Comparison of ENCODE assay signal across 36 cellular contexts in the genomic region with DNA sequence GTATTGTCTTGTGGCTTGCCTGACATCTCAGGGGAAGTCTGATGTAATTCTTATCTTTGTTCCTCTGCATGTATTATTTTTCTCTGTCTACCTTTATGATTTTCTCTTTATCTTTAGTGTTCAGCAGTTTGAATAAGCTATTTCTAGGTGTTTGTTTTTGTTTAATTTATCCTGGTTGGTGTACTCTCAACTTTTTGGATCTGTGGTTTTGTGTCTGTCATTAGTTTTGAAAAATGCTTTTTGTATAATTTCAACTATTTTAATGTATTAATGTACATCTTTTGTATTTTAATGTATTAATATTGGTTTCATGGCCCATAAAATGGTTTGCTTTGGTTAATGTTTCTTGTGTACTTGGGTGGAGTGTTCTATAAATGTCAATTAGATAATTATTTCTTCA. TPM values are rescaled to one million over a fixed set of nuclear protein-coding genes. Genes with fewer than 3 reads are reported as not detected.
"Had no signal": no experiment of that assay in that cellular context is flagged by ENCODE, and none has a peak within 500 bp of the region (broad histone marks: within the 10 kb centered on the region; RNA-seq: fewer than 3 reads in every experiment).

No MANE protein-coding gene starts in this region.

- H3K36me3 ChIP-seq: ascending aorta, cardiac muscle cell had no signal

- H3K27me3 ChIP-seq: ascending aorta, cardiac muscle cell had no signal

- H3K4me1 Mint-ChIP-seq: activated B cell treated with CpG ODN at 0.5 μM for 24 hours; activated CD4-positive, alpha-beta T cell treated with anti-CD3 and anti-CD28 coated beads, Interleukin-2, amount 10 ng/mL, durations not matched to agents 7 days and 5 days; activated naive CD8-positive, alpha-beta T cell treated with anti-CD3 and anti-CD28 coated beads for 36 hours; activated T-helper 17 cell treated with anti-CD3 and anti-CD28 coated beads, Interleukin-2, amount 50 U/mL, for 72 hours; brain; central memory CD8-positive, alpha-beta T cell had no signal

- DNase-seq: activated B cell treated with CpG ODN at 0.5 μM for 24 hours; activated CD4-positive, alpha-beta memory T cell treated with anti-CD3 and anti-CD28 coated beads for 36 hours; activated CD4-positive, alpha-beta T cell treated with anti-CD3 and anti-CD28 coated beads for 48 hours; activated CD4-positive, alpha-beta T cell treated with anti-CD3 and anti-CD28 coated beads, Interleukin-2, amount 10 ng/mL, durations not matched to agents 7 days and 5 days; activated CD4-positive, CD25-positive, alpha-beta regulatory T cell treated with anti-CD3 and anti-CD28 coated beads, Interleukin-2, amount 50 U/mL, for 72 hours; activated CD8-positive, alpha-beta memory T cell treated with anti-CD3 and anti-CD28 coated beads, Interleukin-2, amount 50 U/mL, for 4 hours; activated CD8-positive, alpha-beta T cell treated with anti-CD3 and anti-CD28 coated beads for 36 hours; activated effector memory CD4-positive, alpha-beta T cell treated with anti-CD3 and anti-CD28 coated beads, Interleukin-2, amount 50 U/mL, for 16 hours; activated gamma-delta T cell treated with Interleukin-2 at 50 U/mL for 16 hours; activated naive CD4-positive, alpha-beta T cell; activated naive CD4-positive, alpha-beta T cell treated with anti-CD3 and anti-CD28 coated beads for 36 hours; activated naive CD4-positive, alpha-beta T cell treated with anti-CD3 and anti-CD28 coated beads, Interleukin-2, amount 50 U/mL, for 16 hours; activated naive CD8-positive, alpha-beta T cell treated with anti-CD3 and anti-CD28 coated beads for 36 hours; activated T-cell treated with anti-CD3 and anti-CD28 coated beads for 4 hours; activated T-cell treated with anti-CD3 and anti-CD28 coated beads, Interleukin-2, amount 50 U/mL, for 1 hour; activated T-cell treated with anti-CD3 and anti-CD28 coated beads, Interleukin-2, amount 50 U/mL, for 4 hours; activated T-cell treated with anti-CD3 and anti-CD28 coated beads, Interleukin-2, amount 50 U/mL, for 72 hours; amygdala; anterior cingulate cortex; caudate nucleus; cerebellar nuclear complex; T-helper 1 cell; T-helper 2 cell; T-helper 9 cell had no signal

- ATAC-seq: activated CD8-positive, alpha-beta T cell treated with anti-CD3 and anti-CD28 coated beads for 36 hours; activated naive CD4-positive, alpha-beta T cell treated with anti-CD3 and anti-CD28 coated beads, Interleukin-2, amount 50 U/mL, for 72 hours; activated T-cell treated with anti-CD3 and anti-CD28 coated beads, Interleukin-2, amount 50 U/mL, for 4 hours; activated T-cell treated with anti-CD3 and anti-CD28 coated beads, Interleukin-2, amount 50 U/mL, for 72 hours; activated T-helper 17 cell treated with anti-CD3 and anti-CD28 coated beads, Interleukin-2, amount 50 U/mL, for 72 hours had no signal

- FAIRE-seq: bronchial epithelial cell had no signal

- H3K4me3 Mint-ChIP-seq: activated B cell treated with CpG ODN at 0.5 μM for 24 hours; activated CD4-positive, alpha-beta memory T cell treated with anti-CD3 and anti-CD28 coated beads for 36 hours; activated CD4-positive, alpha-beta T cell treated with anti-CD3 and anti-CD28 coated beads, Interleukin-2, amount 10 ng/mL, durations not matched to agents 7 days and 5 days; activated CD8-positive, alpha-beta T cell treated with anti-CD3 and anti-CD28 coated beads for 36 hours; activated naive CD4-positive, alpha-beta T cell treated with anti-CD3 and anti-CD28 coated beads for 36 hours; activated naive CD8-positive, alpha-beta T cell treated with anti-CD3 and anti-CD28 coated beads for 36 hours; activated T-cell treated with anti-CD3 and anti-CD28 coated beads, Interleukin-2, amount 50 U/mL, for 4 hours; activated T-cell treated with anti-CD3 and anti-CD28 coated beads, Interleukin-2, amount 50 U/mL, for 72 hours; activated T-helper 1 cell treated with anti-CD3 and anti-CD28 coated beads, Interleukin-12 subunit alpha, Interleukin-12 subunit beta, Interleukin-2, Interleukin-4 antibody, amounts not matched to agents 30 ng/mL and 10 ng/mL and 1 ng/mL, durations not matched to agents 14 hours and 24 hours and 36 hours; activated T-helper 17 cell treated with anti-CD3 and anti-CD28 coated beads, Interleukin-2, amount 50 U/mL, for 72 hours; brain; central memory CD8-positive, alpha-beta T cell; T-helper 1 cell treated with Interleukin-12 subunit alpha and Interleukin-12 subunit beta and Interleukin-4 antibody, amounts not matched to agents 30 μg/mL and 1 μg/mL, for 36 hours; T-helper 2 cell treated with Interferon-gamma antibody and Interleukin-4, amounts not matched to agents 5 μg/mL and 100 μg/mL, for 36 hours had no signal

- H3K27ac ChIP-seq: ascending aorta, cardiac muscle cell, VCaP had no signal

- H3K4me3 ChIP-seq: ascending aorta, cardiac muscle cell had no signal

- H3K27ac Mint-ChIP-seq: activated B cell treated with CpG ODN at 0.5 μM for 24 hours; activated CD4-positive, alpha-beta memory T cell treated with anti-CD3 and anti-CD28 coated beads for 36 hours; activated CD4-positive, alpha-beta T cell treated with anti-CD3 and anti-CD28 coated beads, Interleukin-2, amount 10 ng/mL, durations not matched to agents 7 days and 5 days; activated CD8-positive, alpha-beta T cell treated with anti-CD3 and anti-CD28 coated beads for 36 hours; activated naive CD4-positive, alpha-beta T cell treated with anti-CD3 and anti-CD28 coated beads for 36 hours; activated naive CD4-positive, alpha-beta T cell treated with anti-CD3 and anti-CD28 coated beads, Interleukin-2, amount 50 U/mL, for 72 hours; activated naive CD8-positive, alpha-beta T cell treated with anti-CD3 and anti-CD28 coated beads for 36 hours; activated T-cell treated with anti-CD3 and anti-CD28 coated beads, Interleukin-2, amount 50 U/mL, for 72 hours; activated T-helper 1 cell treated with anti-CD3 and anti-CD28 coated beads, Interleukin-12 subunit alpha, Interleukin-12 subunit beta, Interleukin-2, Interleukin-4 antibody, amounts not matched to agents 30 ng/mL and 10 ng/mL and 1 ng/mL, durations not matched to agents 14 hours and 24 hours and 36 hours; activated T-helper 17 cell treated with anti-CD3 and anti-CD28 coated beads, Interleukin-2, amount 50 U/mL, for 72 hours; brain; T-helper 1 cell treated with Interleukin-12 subunit alpha and Interleukin-12 subunit beta and Interleukin-4 antibody, amounts not matched to agents 30 μg/mL and 1 μg/mL, for 36 hours; T-helper 2 cell treated with Interferon-gamma antibody and Interleukin-4, amounts not matched to agents 5 μg/mL and 100 μg/mL, for 36 hours had no signal

- H3K4me1 ChIP-seq: ascending aorta had no signal

- H3K27me3 Mint-ChIP-seq: activated CD4-positive, alpha-beta memory T cell treated with anti-CD3 and anti-CD28 coated beads for 36 hours; activated CD8-positive, alpha-beta T cell treated with anti-CD3 and anti-CD28 coated beads for 36 hours; activated naive CD8-positive, alpha-beta T cell treated with anti-CD3 and anti-CD28 coated beads for 36 hours had no signal

RNA-seq across cellular contexts. Expression of a gene that starts 15.9 kb away (rescaled TPM):
- total RNA-seq: activated B cell treated with CpG ODN at 0.5 μM for 24 hours; activated CD4-positive, alpha-beta memory T cell treated with anti-CD3 and anti-CD28 coated beads for 36 hours; activated CD4-positive, alpha-beta T cell treated with anti-CD3 and anti-CD28 coated beads, Interleukin-2, amount 10 ng/mL, durations not matched to agents 7 days and 5 days; activated CD8-positive, alpha-beta memory T cell treated with anti-CD3 and anti-CD28 coated beads for 36 hours; activated CD8-positive, alpha-beta T cell treated with anti-CD3 and anti-CD28 coated beads for 36 hours; activated naive CD4-positive, alpha-beta T cell treated with anti-CD3 and anti-CD28 coated beads for 36 hours; activated naive CD4-positive, alpha-beta T cell treated with anti-CD3 and anti-CD28 coated beads, Interleukin-2, amount 50 U/mL, for 72 hours; activated naive CD8-positive, alpha-beta T cell treated with anti-CD3 and anti-CD28 coated beads for 36 hours; activated T-cell treated with anti-CD3 and anti-CD28 coated beads, Interleukin-2, amount 50 U/mL, for 4 hours; activated T-cell treated with anti-CD3 and anti-CD28 coated beads, Interleukin-2, amount 50 U/mL, for 72 hours; activated T-helper 1 cell treated with anti-CD3 and anti-CD28 coated beads, Interleukin-12 subunit alpha, Interleukin-12 subunit beta, Interleukin-2, Interleukin-4 antibody, amounts not matched to agents 30 ng/mL and 10 ng/mL and 1 ng/mL, durations not matched to agents 14 hours and 24 hours and 36 hours; activated T-helper 17 cell treated with anti-CD3 and anti-CD28 coated beads, Interleukin-2, amount 50 U/mL, for 72 hours had no signal
